Comparison of ENCODE assay signal across 8 cellular contexts in genomic region chr17:77373298-77374169, GRCh38.
DNase-seq lines count a peak whose midpoint lies in the region; ATAC-seq and TF ChIP-seq lines count a peak whose summit lies in the region.

No MANE protein-coding gene starts in this region.

- no peaks in the 10 kb centered on the region for H3K9me3 ChIP-seq in BLaER1
- no peaks in the 10 kb centered on the region for H3K9me3 ChIP-seq in ectodermal cell (ENCODE audit: control insufficient read depth, low read length)
- H3K9me3 ChIP-seq in mucosa of rectum (ENCODE audit: control insufficient read depth in 2 of 2, low read length in 2 of 2): no peaks in the 10 kb centered on the region

- H3K27ac Mint-ChIP-seq in T-helper 1 cell treated with Interleukin-12 subunit alpha and Interleukin-12 subunit beta and Interleukin-4 antibody, amounts not matched to agents 30 μg/mL and 1 μg/mL, for 36 hours: peak overlapping the region; percentile 97

- H3K4me3 ChIP-seq in BLaER1 (peak overlapping the region; percentile 98), ectodermal cell (ENCODE audit: insufficient read depth, low read depth, low read length) (peak overlapping the region; percentile 96), mucosa of rectum (ENCODE audit: low read length in 2 of 2) (peak overlapping the region; percentile 67 to 78)

- no peaks in the 10 kb centered on the region for H3K27me3 Mint-ChIP-seq in T-helper 1 cell treated with Interleukin-12 subunit alpha and Interleukin-12 subunit beta and Interleukin-4 antibody, amounts not matched to agents 30 μg/mL and 1 μg/mL, for 36 hours (ENCODE audit: low read depth)

- no peak for TF ChIP-seq CTCF in GM10266 (IDR thresholded peaks at IDR 0.05; ENCODE audit: control insufficient read depth, insufficient read depth, low read depth, missing control alignments)

- H3K4me3 Mint-ChIP-seq in T-helper 1 cell treated with Interleukin-12 subunit alpha and Interleukin-12 subunit beta and Interleukin-4 antibody, amounts not matched to agents 30 μg/mL and 1 μg/mL, for 36 hours: peak overlapping the region; percentile 91

- peak overlapping the region; percentile 95 for H3K9ac ChIP-seq in BLaER1
- peak overlapping the region; percentile 65 to 68 for H3K9ac ChIP-seq in mucosa of rectum (ENCODE audit: low read depth in 1 of 2, low read length in 2 of 2)

- H3K36me3 Mint-ChIP-seq in T-helper 1 cell treated with Interleukin-12 subunit alpha and Interleukin-12 subunit beta and Interleukin-4 antibody, amounts not matched to agents 30 μg/mL and 1 μg/mL, for 36 hours (ENCODE audit: low read depth): peaks cover 24% of the 10 kb centered on the region

- peak overlapping the region; percentile 96 for H3K4me2 ChIP-seq in BLaER1

- WGBS in ectodermal cell, 2 experiments: 0% methylated on average over 90 of the region's 90 CpGs

- H3K27ac ChIP-seq in BLaER1 (peak overlapping the region; percentile 89), ectodermal cell (ENCODE audit: insufficient read depth, low read depth, low read length, poor library complexity, severe bottlenecking) (peak overlapping the region; percentile 90), mucosa of rectum (ENCODE audit: low read depth in 2 of 2, low read length in 2 of 2) (peak overlapping the region; percentile 83 to 89)

- peaks cover 42% of the 10 kb centered on the region for H4K20me1 ChIP-seq in BLaER1

- H3K4me1 ChIP-seq in BLaER1 (peaks cover 76% of the 10 kb centered on the region), ectodermal cell (ENCODE audit: control insufficient read depth, insufficient read depth, low read length) (peaks cover 57% of the 10 kb centered on the region), mucosa of rectum (ENCODE audit: control insufficient read depth in 2 of 2, insufficient read depth in 2 of 2, low read length in 2 of 2) (peaks cover 33 to 45% of the 10 kb centered on the region in 2 donors)

- peak; percentile 29 for ATAC-seq in GM19452 (IDR thresholded peaks at IDR 0.05; ENCODE audit: unreplicated experiment)
- no peak for ATAC-seq in HG02870 (IDR thresholded peaks at IDR 0.05; ENCODE audit: unreplicated experiment)

- DNase-seq in NCI-H774 (lab: John Stamatoyannopoulos, UW): no peak
- DNase-seq in GM10266 (ENCODE audit: extremely low spot score): no peak

- H3K27me3 ChIP-seq in BLaER1 (no peaks in the 10 kb centered on the region), ectodermal cell (ENCODE audit: control insufficient read depth, insufficient read depth, low read length, poor library complexity, severe bottlenecking) (no peaks in the 10 kb centered on the region), mucosa of rectum (ENCODE audit: control insufficient read depth in 2 of 2, insufficient read depth in 2 of 2, low read length in 2 of 2) (no peaks in the 10 kb centered on the region)

- H3K36me3 ChIP-seq in BLaER1 (0 out of 2 replicates have a peak, but pooled peaks cover 7% of the 10 kb centered on the region), ectodermal cell (ENCODE audit: control insufficient read depth, insufficient read depth, low read length) (no peaks in the 10 kb centered on the region), mucosa of rectum (ENCODE audit: control insufficient read depth in 2 of 2, insufficient read depth in 2 of 2, low read length in 2 of 2) (no peaks in the 10 kb centered on the region)

- peaks cover 48% of the 10 kb centered on the region for H3K4me1 Mint-ChIP-seq in T-helper 1 cell treated with Interleukin-12 subunit alpha and Interleukin-12 subunit beta and Interleukin-4 antibody, amounts not matched to agents 30 μg/mL and 1 μg/mL, for 36 hours (ENCODE audit: low read depth)

- no peaks in the 10 kb centered on the region for H3K9me3 Mint-ChIP-seq in T-helper 1 cell treated with Interleukin-12 subunit alpha and Interleukin-12 subunit beta and Interleukin-4 antibody, amounts not matched to agents 30 μg/mL and 1 μg/mL, for 36 hours
